ENCODE assay signal across 14 cellular contexts in the genomic region with DNA sequence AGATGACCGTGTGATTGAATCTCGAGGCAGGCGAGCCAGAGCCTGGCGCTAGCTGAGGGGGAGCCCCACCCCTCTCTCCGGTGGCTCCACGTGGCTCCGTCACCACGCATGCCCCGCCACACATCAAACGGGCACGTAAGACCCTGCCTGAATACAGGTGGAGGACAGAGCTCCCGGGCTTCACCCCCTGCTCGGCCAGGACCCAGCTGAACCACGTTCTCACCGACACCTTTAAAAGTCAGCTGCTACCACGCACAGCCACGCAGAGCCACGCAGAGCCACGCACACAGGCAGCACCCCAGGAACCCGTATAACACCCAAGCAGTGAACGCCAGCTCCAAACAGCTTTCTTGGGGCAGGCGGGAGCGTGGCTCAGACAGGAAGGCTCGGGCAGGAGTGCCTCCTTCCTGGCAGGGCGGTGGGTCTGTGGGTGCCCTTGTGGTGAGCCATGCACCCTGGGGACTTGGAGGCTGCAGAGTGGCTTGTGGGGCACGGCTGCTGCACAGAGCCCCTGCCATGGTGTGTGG. TPM values are rescaled to one million over a fixed set of nuclear protein-coding genes. Genes with fewer than 3 reads are reported as not detected.
DNase-seq lines count a peak whose midpoint lies in the region; ATAC-seq and TF ChIP-seq lines count a peak whose summit lies in the region.
"Had no signal": no experiment of that assay in that cellular context is flagged by ENCODE, and none has a peak within 500 bp of the region (broad histone marks: within the 10 kb centered on the region; RNA-seq: fewer than 3 reads in every experiment).

No MANE protein-coding gene starts in this region.

- H3K36me3 ChIP-seq in BLaER1 (no peaks in the 10 kb centered on the region; the same call in 1 of the 2 replicates), prostate gland (peaks cover 0 to 6% of the 10 kb centered on the region in 2 donors)

- peak overlapping the region; percentile 91 for H3K4me2 ChIP-seq in BLaER1

- peaks cover 63 to 78% (median 75%) of the 10 kb centered on the region in 3 donors for H3K4me1 Mint-ChIP-seq in T-cell
- peaks cover 25 to 30% of the 10 kb centered on the region in 2 donors for H3K4me1 Mint-ChIP-seq in natural killer cell treated with Interleukin-12 subunit alpha and Interleukin-12 subunit beta and Interleukin-15 and Interleukin-18, amount 100 ng/mL, for 72 hours (ENCODE audit: low read depth in 2 of 2)

- DNase-seq in T-cell (peak in 15 of 34 experiments; percentile 10 to 50 (median 31)), prostate gland (ENCODE audit: low spot score) (no peak), NCI-H1417 treated with DMSO at 0.1 percent for 48 hours (lab: John Stamatoyannopoulos, UW) (no peak), NCI-H774 (lab: John Stamatoyannopoulos, UW) (no peak)
- DNase-seq in activated naive CD4-positive, alpha-beta T cell treated with anti-CD3 and anti-CD28 coated beads, Interleukin-2, amount 50 U/mL, for 72 hours (ENCODE audit: low spot score in 2 of 2), result no peak
- no peak for DNase-seq in natural killer cell treated with Interleukin-12 subunit alpha and Interleukin-12 subunit beta and Interleukin-15 and Interleukin-18, amount 100 ng/mL, for 72 hours (ENCODE audit: low spot score)
- DNase-seq in effector CD4-positive, alpha-beta T cell, result no peak
- DNase-seq: dorsolateral prefrontal cortex, NCI-H2171 treated with DMSO at 0.1 percent for 48 hours, RPMI8226 had no signal

- CTCF ChIA-PET in T-cell (lab: Charles Lee), result no interaction called here

- peaks cover 100% of the 10 kb centered on the region for H4K20me1 ChIP-seq in BLaER1

- H3K27me3 ChIP-seq in BLaER1 (peaks cover 89% of the 10 kb centered on the region), prostate gland (replicated peaks; ENCODE audit: insufficient read depth) (no peaks in the 10 kb centered on the region)
- H3K27me3 ChIP-seq: dorsolateral prefrontal cortex had no signal

- ATAC-seq in T-cell (replicated peaks in 1 of 4), result peak in 3 of 4 experiments; percentile 11 to 30 (median 14)
- ATAC-seq in activated naive CD4-positive, alpha-beta T cell treated with anti-CD3 and anti-CD28 coated beads, Interleukin-2, amount 50 U/mL, for 72 hours, result peak in 1 of 2 donors; percentile 9
- ATAC-seq in natural killer cell treated with Interleukin-12 subunit alpha and Interleukin-12 subunit beta and Interleukin-15 and Interleukin-18, amount 100 ng/mL, for 72 hours, result no peak

- peaks cover 39% of the 10 kb centered on the region for H3K36me3 Mint-ChIP-seq in T-cell
- peaks cover 31 to 36% of the 10 kb centered on the region in 2 donors for H3K36me3 Mint-ChIP-seq in activated naive CD4-positive, alpha-beta T cell treated with anti-CD3 and anti-CD28 coated beads, Interleukin-2, amount 50 U/mL, for 72 hours
- H3K36me3 Mint-ChIP-seq in natural killer cell treated with Interleukin-12 subunit alpha and Interleukin-12 subunit beta and Interleukin-15 and Interleukin-18, amount 100 ng/mL, for 72 hours, result no peaks in the 10 kb centered on the region
- H3K36me3 Mint-ChIP-seq: type B pancreatic cell had no signal

- peak overlapping the region; percentile 89 to 91 for H3K27ac Mint-ChIP-seq in T-cell
- peak overlapping the region; percentile 89 to 96 for H3K27ac Mint-ChIP-seq in activated naive CD4-positive, alpha-beta T cell treated with anti-CD3 and anti-CD28 coated beads, Interleukin-2, amount 50 U/mL, for 72 hours
- H3K27ac Mint-ChIP-seq in natural killer cell treated with Interleukin-12 subunit alpha and Interleukin-12 subunit beta and Interleukin-15 and Interleukin-18, amount 100 ng/mL, for 72 hours, result peak overlapping the region; percentile 27 to 56
- H3K27ac Mint-ChIP-seq: type B pancreatic cell had no signal

- peak overlapping the region; percentile 43 for H3K4me3 ChIP-seq in BLaER1
- no peak overlapping the region for H3K4me3 ChIP-seq in prostate gland

- no peaks in the 10 kb centered on the region for H3K27me3 Mint-ChIP-seq in T-cell
- no peaks in the 10 kb centered on the region for H3K27me3 Mint-ChIP-seq in natural killer cell treated with Interleukin-12 subunit alpha and Interleukin-12 subunit beta and Interleukin-15 and Interleukin-18, amount 100 ng/mL, for 72 hours
- H3K27me3 Mint-ChIP-seq: type B pancreatic cell had no signal

- intact Hi-C loops in prostate gland (cut with DNase I), result no loop called here

- H3K27ac ChIP-seq in BLaER1, result no peak overlapping the region
- peak overlapping the region in 1 of 2 donors; percentile 31 for H3K27ac ChIP-seq in prostate gland
- H3K27ac ChIP-seq: parathyroid adenoma had no signal

- TF ChIP-seq CTCF in prostate gland (IDR thresholded peaks at IDR 0.05), result no peak

- no peaks in the 10 kb centered on the region for H3K9me3 ChIP-seq in BLaER1
- H3K9me3 ChIP-seq in prostate gland, result no peaks in the 10 kb centered on the region

- H3K9me3 Mint-ChIP-seq in T-cell, result no peaks in the 10 kb centered on the region
- H3K9me3 Mint-ChIP-seq in activated naive CD4-positive, alpha-beta T cell treated with anti-CD3 and anti-CD28 coated beads, Interleukin-2, amount 50 U/mL, for 72 hours, result no peaks in the 10 kb centered on the region
- no peaks in the 10 kb centered on the region for H3K9me3 Mint-ChIP-seq in natural killer cell treated with Interleukin-12 subunit alpha and Interleukin-12 subunit beta and Interleukin-15 and Interleukin-18, amount 100 ng/mL, for 72 hours
- H3K9me3 Mint-ChIP-seq: type B pancreatic cell had no signal

- TF ChIP-seq POLR2A in prostate gland (IDR thresholded peaks at IDR 0.05), result no peak

- peak overlapping the region; percentile 97 to 100 (median 100) for H3K4me3 Mint-ChIP-seq in T-cell
- H3K4me3 Mint-ChIP-seq in natural killer cell treated with Interleukin-12 subunit alpha and Interleukin-12 subunit beta and Interleukin-15 and Interleukin-18, amount 100 ng/mL, for 72 hours, result peak overlapping the region; percentile 84
- H3K4me3 Mint-ChIP-seq: type B pancreatic cell had no signal

- H3K4me1 ChIP-seq in BLaER1, result peaks cover 100% of the 10 kb centered on the region
- H3K4me1 ChIP-seq in prostate gland (replicated peaks), result no peaks in the 10 kb centered on the region
- H3K4me1 ChIP-seq: parathyroid adenoma had no signal

- no peak overlapping the region for H3K9ac ChIP-seq in BLaER1
- H3K9ac ChIP-seq: parathyroid adenoma had no signal

- 83% methylated on average over 26 of the region's 26 CpGs for WGBS in prostate gland

- POLR2A ChIA-PET in T-cell (lab: Charles Lee), result no interaction called here

RNA-seq across cellular contexts. Expression of gene TMEM204, which starts 4.4 kb away (rescaled TPM):
- total RNA-seq in T-cell (100 to 1,000 TPM in 3 of 5 donors, 10 to 100 TPM in 2; 33.1 to 158 (median 115) TPM), prostate gland (10 to 100 TPM; 20.7 to 33.9 TPM)
- 10 to 100 TPM; 10.3 to 17.6 TPM for total RNA-seq in activated naive CD4-positive, alpha-beta T cell treated with anti-CD3 and anti-CD28 coated beads, Interleukin-2, amount 50 U/mL, for 72 hours
- total RNA-seq in natural killer cell treated with Interleukin-12 subunit alpha and Interleukin-12 subunit beta and Interleukin-15 and Interleukin-18, amount 100 ng/mL, for 72 hours, result 10 to 100 TPM in 1 of 2 donors, 1 to 10 TPM in 1; 2.8 to 10.7 TPM

RNA-seq across cellular contexts. Expression of gene TELO2, which starts 44.7 kb away (rescaled TPM):
- total RNA-seq in T-cell, result 10 to 100 TPM; 36.0 to 73.0 (median 56.1) TPM
- total RNA-seq in activated naive CD4-positive, alpha-beta T cell treated with anti-CD3 and anti-CD28 coated beads, Interleukin-2, amount 50 U/mL, for 72 hours, result 10 to 100 TPM; 53.4 to 94.9 TPM
- 100 to 1,000 TPM in 1 of 2 donors, 10 to 100 TPM in 1; 55.5 to 156 TPM for total RNA-seq in natural killer cell treated with Interleukin-12 subunit alpha and Interleukin-12 subunit beta and Interleukin-15 and Interleukin-18, amount 100 ng/mL, for 72 hours
- total RNA-seq in prostate gland, result 10 to 100 TPM; 35.1 to 53.5 TPM

RNA-seq across cellular contexts. Expression of gene PTX4, which starts 49.1 kb away (rescaled TPM):
- total RNA-seq in T-cell (under 1 TPM in 1 of 5 donors, not detected in 4; 0.26 TPM), prostate gland (1 to 10 TPM in 1 of 2 donors, not detected in 1; 2.2 TPM)
- not detected for total RNA-seq in activated naive CD4-positive, alpha-beta T cell treated with anti-CD3 and anti-CD28 coated beads, Interleukin-2, amount 50 U/mL, for 72 hours
- under 1 TPM in 1 of 2 donors, not detected in 1; 0.39 TPM for total RNA-seq in natural killer cell treated with Interleukin-12 subunit alpha and Interleukin-12 subunit beta and Interleukin-15 and Interleukin-18, amount 100 ng/mL, for 72 hours
- total RNA-seq: lower leg skin had no signal

Comparison
In these comparisons a context has a peak if more than half of its experiments do, and no peak if none do; other contexts are left out.
1. ATAC-seq: peak in T-cell (3 of 4); none in natural killer cell treated with Interleukin-12 subunit alpha and Interleukin-12 subunit beta and Interleukin-15 and Interleukin-18, amount 100 ng/mL, for 72 hours (0 of 2).
2. H3K27ac Mint-ChIP-seq: peak in every context shown above with its lines; median percentile 92 in activated naive CD4-positive, alpha-beta T cell treated with anti-CD3 and anti-CD28 coated beads, Interleukin-2, amount 50 U/mL, for 72 hours; 90 in T-cell; 42 in natural killer cell treated with Interleukin-12 subunit alpha and Interleukin-12 subunit beta and Interleukin-15 and Interleukin-18, amount 100 ng/mL, for 72 hours.